Comparison of ENCODE assay signal across 9 cellular contexts in the genomic region with DNA sequence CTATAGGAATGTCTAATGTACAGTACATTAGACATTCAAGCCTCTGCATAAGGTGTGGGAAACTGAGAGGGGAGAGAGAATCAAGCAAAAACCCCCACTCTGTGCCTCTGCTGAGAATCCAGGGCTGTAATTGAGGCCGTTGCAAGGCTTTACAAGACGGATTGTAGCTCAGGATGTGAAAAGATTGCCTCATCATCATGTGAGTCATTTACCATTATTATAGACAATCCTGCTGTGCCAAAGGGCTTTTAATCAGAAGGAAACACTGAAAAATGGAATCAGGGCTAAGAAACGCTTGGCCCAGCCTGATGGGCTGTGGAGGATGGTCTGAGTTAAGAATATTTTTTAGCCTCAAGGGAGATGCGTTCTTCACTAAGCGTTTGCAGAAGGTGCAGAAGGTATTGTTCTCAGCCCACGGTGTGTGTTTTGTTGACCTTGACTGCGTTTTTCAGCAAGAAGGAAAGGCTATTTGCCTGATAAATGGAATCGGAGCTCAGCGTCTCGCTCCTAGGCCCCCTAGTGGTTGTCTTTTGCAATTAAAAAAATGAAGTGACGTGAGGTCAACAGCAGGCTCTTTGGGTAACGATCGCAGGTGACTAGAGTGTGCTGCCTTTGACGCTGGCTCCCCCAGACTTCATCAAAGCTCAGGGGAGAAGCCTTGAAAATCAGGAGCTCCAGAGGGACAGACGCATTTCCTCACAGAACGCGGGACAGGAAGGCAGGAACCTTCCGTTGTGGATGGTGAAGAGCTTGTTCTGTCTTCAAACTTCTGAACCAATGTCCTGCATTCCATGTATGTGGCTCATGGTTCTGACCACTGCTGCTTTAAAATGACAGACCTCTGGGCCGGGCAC. TPM values are rescaled to one million over a fixed set of nuclear protein-coding genes. Genes with fewer than 3 reads are reported as not detected.
DNase-seq lines count a peak whose midpoint lies in the region; ATAC-seq, FAIRE-seq and TF ChIP-seq lines count a peak whose summit lies in the region.
"Had no signal": no experiment of that assay in that cellular context is flagged by ENCODE, and none has a peak within 500 bp of the region (broad histone marks: within the 10 kb centered on the region; RNA-seq: fewer than 3 reads in every experiment).

No MANE protein-coding gene starts in this region.

- no peak for FAIRE-seq in pancreas (lab: Jason Lieb, UNC)

- H3K9me3 ChIP-seq in KOPT-K1 (ENCODE audit: insufficient read depth, low read length, poor library complexity, severe bottlenecking) (no peaks in the 10 kb centered on the region), pancreas (no peaks in the 10 kb centered on the region)

- peak; percentile 82 for DNase-seq in BJ (ENCODE audit: low read depth)
- peak; percentile 26 to 27 for DNase-seq in activated T-helper 1 cell treated with anti-CD3 and anti-CD28 coated beads, Interleukin-2, amount 50 U/mL, for 16 hours (ENCODE audit: low read depth in 1 of 2, low spot score in 1 of 2)
- peak; percentile 91 for DNase-seq in foreskin melanocyte
- peak in 5 of 6 donors; percentile 46 to 76 (median 60) for DNase-seq in pancreas
- no peak for DNase-seq in cortex of kidney (lab: John Stamatoyannopoulos, UW)

- intact Hi-C loops in pancreas (cut with DNase I): no loop called here

- TF ChIP-seq CTCF in BJ (IDR thresholded peaks at IDR 0.05; ENCODE audit: insufficient read depth, low read depth, low read length) (peak; percentile 81), pancreas (IDR thresholded peaks at IDR 0.05) (peak; percentile 79 to 83 (median 82))

- peak; percentile 53 for ATAC-seq in GM21360 (IDR thresholded peaks at IDR 0.05; ENCODE audit: unreplicated experiment)
- ATAC-seq in pancreas: peak; percentile 83 to 92 (median 88)
- no peak for ATAC-seq in GM21717 (IDR thresholded peaks at IDR 0.05; ENCODE audit: unreplicated experiment)

- CTCF ChIA-PET in BJ (lab: Yijun Ruan, JAX): interaction anchor here (0.5 to 2.1 kb wide), 33 partner anchors 9 to 697 kb away, joined by 3 to 23 read pairs (median 3); partner anchors contain the start of genes CHRNA9, N4BP2 and PDS5A

- H3K4me3 ChIP-seq in BJ (ENCODE audit: low read depth, low read length): peak overlapping the region; percentile 16
- peak overlapping the region in 2 of 4 donors; percentile 3 to 9 for H3K4me3 ChIP-seq in pancreas

- WGBS in pancreas, 2 donors: 5% methylated on average over 19 of the region's 19 CpGs

- H3K27ac ChIP-seq in KOPT-K1 (ENCODE audit: low read depth, low read length, poor library complexity, severe bottlenecking): peak overlapping the region; percentile 95
- peak overlapping the region in 3 of 4 donors; percentile 17 to 81 (median 48) for H3K27ac ChIP-seq in pancreas

- H3K36me3 ChIP-seq in BJ (ENCODE audit: control insufficient read depth, insufficient read depth, low read length) (no peaks in the 10 kb centered on the region), KOPT-K1 (ENCODE audit: insufficient read depth, low read length) (no peaks in the 10 kb centered on the region), pancreas (no peaks in the 10 kb centered on the region)

- H3K27me3 ChIP-seq in BJ (ENCODE audit: control insufficient read depth, insufficient read depth, low read length) (no peaks in the 10 kb centered on the region), pancreas (no peaks in the 10 kb centered on the region)

- peaks cover 0 to 6% (median 0%) of the 10 kb centered on the region in 3 donors for H3K4me1 ChIP-seq in pancreas

- POLR2A ChIA-PET in BJ (lab: Charles Lee): interaction anchor here (0.5 kb wide), 1 partner anchor 86 kb away, joined by 3 read pairs; no protein-coding TSS in a partner anchor

RNA-seq across cellular contexts. Expression of gene CHRNA9, which starts 18.1 kb away (rescaled TPM):
- polyA plus RNA-seq in BJ (2011; rRNA removed) (0.12 TPM in 1 of 2 replicates, not detected in the other), pancreas (not detected)
- not detected in 2 replicates for polyA minus RNA-seq in BJ (2011; rRNA and poly(A)+ RNA removed)
- not detected for total RNA-seq in pancreas
- total RNA-seq: T-helper 1 cell treated with Interleukin-12 subunit alpha and Interleukin-12 subunit beta and Interleukin-4 antibody, amounts not matched to agents 30 ng/mL and 1 ng/mL, for 36 hours had no signal
